ENCODE assay signal across 7 cellular contexts in the genomic region with DNA sequence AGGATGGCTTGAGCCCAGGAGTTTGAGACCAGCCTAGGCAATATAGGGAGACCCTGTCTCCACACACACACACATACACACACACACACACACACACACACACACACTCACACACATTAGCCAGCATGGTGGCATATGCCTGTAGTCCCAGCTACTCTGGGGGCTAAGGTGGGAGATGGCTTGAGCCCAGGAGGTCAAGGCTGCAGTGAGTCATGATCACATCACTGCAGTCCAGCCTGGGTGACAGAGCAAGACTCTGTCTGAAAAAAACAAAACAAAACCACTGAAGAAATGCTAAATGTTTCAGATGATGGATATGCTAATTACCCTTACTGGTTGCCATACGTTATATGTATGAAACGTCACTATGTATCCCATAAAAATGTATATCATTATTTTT. TPM values are rescaled to one million over a fixed set of nuclear protein-coding genes. Genes with fewer than 3 reads are reported as not detected.
A peak's percentile ranks its signal among the peaks of the same experiment; 100 is the strongest.
DNase-seq lines count a peak whose midpoint lies in the region; ATAC-seq, FAIRE-seq and TF ChIP-seq lines count a peak whose summit lies in the region.
"Not testable (repeated sequence)": the region's sequence is repeated elsewhere in the genome, so short reads cannot be mapped to it uniquely, and the experiment has no call there.

No MANE protein-coding gene starts in this region.

- peak; percentile 53; the same call in 2 of the 3 replicates for ATAC-seq in HepG2

- H4K20me1 ChIP-seq in SK-N-SH (ENCODE audit: insufficient read depth); endothelial cell of umbilical vein (replicated peaks; ENCODE audit: control insufficient read depth, extremely low read depth, insufficient read depth, low read length); HepG2 (ENCODE audit: insufficient read depth, low read length): not testable (repeated sequence)

- not testable (repeated sequence) for TF ChIP-seq CTCF in SK-N-SH (IDR thresholded peaks at IDR 0.05); endothelial cell of umbilical vein (IDR thresholded peaks at IDR 0.05; ENCODE audit: extremely low read depth in 1 of 2, insufficient read depth in 1 of 2, low read depth in 1 of 2, low read length in 2 of 2); HepG2 (CRISPR knock-in tag; IDR thresholded peaks at IDR 0.05)

- H3K9me3 ChIP-seq in SK-N-SH; endothelial cell of umbilical vein (replicated peaks; ENCODE audit: control insufficient read depth, insufficient read depth, low read length); HepG2 (ENCODE audit: low read length): not testable (repeated sequence)

- peak; percentile 73 for FAIRE-seq in H54 (lab: Jason Lieb, UNC)
- FAIRE-seq in endothelial cell of umbilical vein (lab: Jason Lieb, UNC); HepG2 (lab: Jason Lieb, UNC): not testable (repeated sequence)

- H3K4me2 ChIP-seq in SK-N-SH; endothelial cell of umbilical vein (ENCODE audit: insufficient read depth, low read length); HepG2 (ENCODE audit: low read depth, low read length): not testable (repeated sequence)

- DNase-seq in Daoy (ENCODE audit: low read depth) (peak; percentile 31), LHCN-M2 (ENCODE audit: low read depth) (peak; percentile 46), astrocyte of the hippocampus (ENCODE audit: low read depth, low spot score) (peak; percentile 49), HepG2 (ENCODE audit: low spot score) (peak; percentile 45)
- DNase-seq in H54 (ENCODE audit: insufficient read length, low spot score); SK-N-SH; endothelial cell of umbilical vein (ENCODE audit: low read depth, low spot score): not testable (repeated sequence)

- POLR2A ChIA-PET in SK-N-SH (lab: Yijun Ruan, JAX); endothelial cell of umbilical vein (lab: Charles Lee); HepG2 (lab: Yijun Ruan, JAX): not testable (repeated sequence)

- H3K4me1 ChIP-seq in SK-N-SH (ENCODE audit: control insufficient read depth in 1 of 2, insufficient read depth in 2 of 2, low read depth in 1 of 2, low read length in 1 of 2) (peaks cover 0 to 13% of the 10 kb centered on the region in 2 experiments; a peak in 1 of 4 replicates), endothelial cell of umbilical vein (ENCODE audit: control insufficient read depth, extremely low read depth, insufficient read depth, low read length) (peaks cover 17% of the 10 kb centered on the region), HepG2 (ENCODE audit: insufficient read depth, low read length) (peaks cover 17% of the 10 kb centered on the region)

- not testable (repeated sequence) for H3K36me3 ChIP-seq in SK-N-SH (replicated peaks in 1 of 2; ENCODE audit: control insufficient read depth in 1 of 2, insufficient read depth in 2 of 2, low read length in 1 of 2); endothelial cell of umbilical vein (ENCODE audit: control insufficient read depth in 2 of 2, extremely low read depth in 1 of 2, insufficient read depth in 2 of 2, low read length in 2 of 2); HepG2 (replicated peaks in 1 of 2; ENCODE audit: control insufficient read depth in 1 of 2, insufficient read depth in 2 of 2, low read length in 2 of 2)

- not testable (repeated sequence) for H3K4me3 ChIP-seq in SK-N-SH (ENCODE audit: low read depth in 2 of 2, low read length in 1 of 2); endothelial cell of umbilical vein (replicated peaks in 1 of 3; ENCODE audit: insufficient read depth in 1 of 3, low read depth in 1 of 3, low read length in 3 of 3); HepG2 (replicated peaks in 1 of 3; ENCODE audit: insufficient read depth in 1 of 3, low read depth in 2 of 3, low read length in 3 of 3)

- H3K9ac ChIP-seq in SK-N-SH; endothelial cell of umbilical vein (replicated peaks; ENCODE audit: extremely low read depth, insufficient read depth, low read length); HepG2 (ENCODE audit: insufficient read depth, low read depth, low read length): not testable (repeated sequence)

- not testable (repeated sequence) for H3K27ac ChIP-seq in SK-N-SH (ENCODE audit: low read depth in 2 of 2, low read length in 1 of 2); endothelial cell of umbilical vein (ENCODE audit: insufficient read depth, low read depth, low read length); HepG2 (ENCODE audit: extremely low read length, insufficient read depth, low read length)

- intact Hi-C loops in endothelial cell of umbilical vein (cut with micrococcal nuclease); HepG2 (cut with micrococcal nuclease; ENCODE audit: unreplicated experiment): not testable (repeated sequence)

- not testable (repeated sequence) for H3K79me2 ChIP-seq in SK-N-SH (ENCODE audit: insufficient read depth); endothelial cell of umbilical vein (ENCODE audit: control insufficient read depth, insufficient read depth, low read length); HepG2 (ENCODE audit: insufficient read depth, low read length)

- not testable (repeated sequence) for H2AFZ ChIP-seq in SK-N-SH (ENCODE audit: low read depth); endothelial cell of umbilical vein (ENCODE audit: low read depth, low read length); HepG2 (ENCODE audit: low read length)

- 54% methylated on average over 2 of the region's 2 CpGs for WGBS in SK-N-SH (ENCODE audit: low lambda C conversion rate)
- 94% methylated on average over 2 of the region's 2 CpGs for WGBS in HepG2 (ENCODE audit: low lambda C conversion rate)

- TF ChIP-seq POLR2A in H54 (IDR thresholded peaks at IDR 0.05; ENCODE audit: low read depth, low read length); endothelial cell of umbilical vein (IDR thresholded peaks at IDR 0.05; ENCODE audit: low read depth, low read length); HepG2 (IDR thresholded peaks at IDR 0.05; ENCODE audit: insufficient read depth in 1 of 2, low read depth in 2 of 2, low read length in 2 of 2): not testable (repeated sequence)

- not testable (repeated sequence) for BruUV-seq in endothelial cell of umbilical vein (replicated peaks; lab: Mats Ljungman, UMichigan); HepG2 (replicated peaks; lab: Mats Ljungman, UMichigan)

- not testable (repeated sequence) for TF ChIP-seq RAD21 in SK-N-SH (IDR thresholded peaks at IDR 0.05; ENCODE audit: low read length); HepG2 (CRISPR knock-in tag; IDR thresholded peaks at IDR 0.05)

- dilution Hi-C loops in endothelial cell of umbilical vein (cut with MboI; ENCODE audit: extremely low pct_ligation_motif_present, low sequenced_read_pairs) = not testable (repeated sequence)

- H3F3A ChIP-seq in SK-N-SH (replicated peaks; ENCODE audit: insufficient read depth) = not testable (repeated sequence)

- H3K9me1 ChIP-seq in endothelial cell of umbilical vein (replicated peaks; ENCODE audit: control insufficient read depth, extremely low read depth, insufficient read depth, low read length) = not testable (repeated sequence)

- H3K9me2 ChIP-seq in SK-N-SH = not testable (repeated sequence)

- TF ChIP-seq EP300 in SK-N-SH (IDR thresholded peaks at IDR 0.05; ENCODE audit: borderline replicate concordance in 1 of 2, low read depth in 1 of 2, low read length in 1 of 2); HepG2 (IDR thresholded peaks at IDR 0.05; ENCODE audit: low read depth in 2 of 2, low read length in 2 of 2); HepG2 (CRISPR knock-in tag; IDR thresholded peaks at IDR 0.05; ENCODE audit: borderline replicate concordance): not testable (repeated sequence)

- in situ Hi-C loops in HepG2 (cut with HindIII; ENCODE audit: extremely low pct_ligation_motif_present, low pct_unique_long_range_greater_than_20kb) = not testable (repeated sequence)

- CTCF ChIA-PET in SK-N-SH (lab: Yijun Ruan, JAX) (interaction anchor here (1.7 kb wide), 1 partner anchor 9 kb away, joined by 6 read pairs; no protein-coding TSS in a partner anchor), endothelial cell of umbilical vein (lab: Charles Lee) (interaction anchor here (1.4 kb wide), 1 partner anchor 112 kb away, joined by 6 read pairs; no protein-coding TSS in a partner anchor)
- CTCF ChIA-PET in HepG2 (lab: Yijun Ruan, JAX; ENCODE audit: low intra/inter-chr PET ratio, low total read pairs) = not testable (repeated sequence)

- not testable (repeated sequence) for H3K27me3 ChIP-seq in SK-N-SH (ENCODE audit: insufficient read depth); endothelial cell of umbilical vein (ENCODE audit: control insufficient read depth in 2 of 2, insufficient read depth in 2 of 2, low read length in 2 of 2); HepG2 (ENCODE audit: control insufficient read depth in 1 of 2, insufficient read depth in 2 of 2, low read length in 2 of 2)

RNA-seq across cellular contexts. Expression of a gene that starts 45.8 kb away (rescaled TPM):
- 16.9 and 20.7 TPM in 2 replicates for total RNA-seq in Daoy (2014; rRNA removed; shearing (Covaris generic))
- total RNA-seq in LHCN-M2 (2014; rRNA removed) (43.5 and 49.8 TPM in 2 replicates), endothelial cell of umbilical vein (19.2 and 19.3 TPM in 2 replicates), HepG2 (2016; rRNA removed; fragmentation: Illumina TruSeq; extraction: Trizol) (54.6 and 64.4 TPM in 2 replicates)
- 7.7 TPM for polyA plus RNA-seq in LHCN-M2 (2012)
- polyA plus RNA-seq in SK-N-SH (2012; rRNA removed) (8.6 and 12.2 TPM in 2 replicates), endothelial cell of umbilical vein (3.7 and 5.8 TPM in 2 replicates), HepG2 (2011; rRNA removed) (15.9 and 25.0 TPM in 2 replicates)
- polyA plus RNA-seq in SK-N-SH (2012; cell fraction: cytosol; rRNA removed) = 12.2 and 14.3 TPM in 2 replicates
- 9.5 and 23.9 TPM in 2 replicates for polyA plus RNA-seq in SK-N-SH (2012; cell fraction: nucleus; rRNA removed)
- polyA plus RNA-seq in endothelial cell of umbilical vein (2011; cell fraction: cytosol; rRNA removed) = 5.7 TPM in 2 replicates
- polyA plus RNA-seq in endothelial cell of umbilical vein (2011; cell fraction: nucleus; rRNA removed) = 22.2 and 27.5 TPM in 2 replicates
- 14.0 TPM in 2 replicates for polyA plus RNA-seq in endothelial cell of umbilical vein (2012)
- 12.4 and 12.6 TPM in 2 replicates for polyA minus RNA-seq in endothelial cell of umbilical vein
- 6.5 TPM for polyA minus RNA-seq in endothelial cell of umbilical vein (2011; cell fraction: cytosol; rRNA and poly(A)+ RNA removed)
- polyA minus RNA-seq in endothelial cell of umbilical vein (2011; cell fraction: nucleus; rRNA and poly(A)+ RNA removed) = 28.8 and 36.9 TPM in 2 replicates
- 245 and 284 TPM in 2 replicates for total RNA-seq in HepG2 (2016; cell fraction: cytosol; rRNA removed; fragmentation: Illumina TruSeq; extraction: Trizol; ENCODE audit: low read depth)
- total RNA-seq in HepG2 (2016; cell fraction: insoluble cytoplasmic fraction; rRNA removed; fragmentation: Illumina TruSeq; extraction: Trizol) = 54.1 and 61.8 TPM in 2 replicates
- 83.7 and 98.1 TPM in 2 replicates for total RNA-seq in HepG2 (2016; cell fraction: membrane; rRNA removed; fragmentation: Illumina TruSeq; extraction: Trizol)
- total RNA-seq in HepG2 (2016; cell fraction: nucleus; rRNA removed; fragmentation: Illumina TruSeq; extraction: Trizol) = 58.3 and 61.0 TPM in 2 replicates
- polyA plus RNA-seq in HepG2 (2011; cell fraction: cytosol; rRNA removed) = 7.7 and 11.1 TPM in 2 replicates
- polyA plus RNA-seq in HepG2 (2011; cell fraction: nucleus; rRNA removed) = 18.5 and 19.2 TPM in 2 replicates
- polyA plus RNA-seq in HepG2 (2012) = 15.2 and 21.2 TPM in 2 replicates
- polyA plus RNA-seq in HepG2 (2016; cell fraction: cytosol; fragmentation: Illumina TruSeq; extraction: Trizol; ENCODE audit: low read depth) = 0.86 and 0.93 TPM in 2 replicates
- polyA plus RNA-seq in HepG2 (2016; cell fraction: insoluble cytoplasmic fraction; fragmentation: Illumina TruSeq; extraction: Trizol; ENCODE audit: low read depth) = 44.3 and 46.9 TPM in 2 replicates
- 6.4 and 6.9 TPM in 2 replicates for polyA plus RNA-seq in HepG2 (2016; cell fraction: membrane; fragmentation: Illumina TruSeq; extraction: Trizol; ENCODE audit: low read depth)
- 52.4 and 57.1 TPM in 2 replicates for polyA plus RNA-seq in HepG2 (2016; cell fraction: nucleus; fragmentation: Illumina TruSeq; extraction: Trizol; ENCODE audit: insufficient read depth, low read depth)
- 3.7 and 13.7 TPM in 2 replicates for polyA minus RNA-seq in HepG2 (2011; rRNA and poly(A)+ RNA removed; ENCODE audit: low replicate concordance)
- polyA minus RNA-seq in HepG2 (2011; cell fraction: cytosol; rRNA and poly(A)+ RNA removed) = 36.2 and 37.1 TPM in 2 replicates
- 132 TPM in 2 replicates for polyA minus RNA-seq in HepG2 (2011; cell fraction: nucleus; rRNA and poly(A)+ RNA removed)
